In genomic region chr16:46621006-46621629, GRCh38 we compare ENCODE assay signal across 8 cellular contexts. TPM values are rescaled to one million over a fixed set of nuclear protein-coding genes. Genes with fewer than 3 reads are reported as not detected.
DNase-seq lines count a peak whose midpoint lies in the region; ATAC-seq and TF ChIP-seq lines count a peak whose summit lies in the region.

Gene SHCBP1 (minus strand): TSS chr16:46621379. CDS start chr16:46621359, 20 bp downstream.

- H3K36me3 ChIP-seq in adipocyte (ENCODE audit: control insufficient read depth, insufficient read depth, low read length, severe bottlenecking): no peaks in the 10 kb centered on the region
- H3K36me3 ChIP-seq in uterus: no peaks in the 10 kb centered on the region

- no peak within 1 kb of the TSS for H3K27ac ChIP-seq in uterus

- TF ChIP-seq POLR2A in uterus (IDR thresholded peaks at IDR 0.05): no peak

- TF ChIP-seq CTCF in GM12875 (IDR thresholded peaks at IDR 0.05; ENCODE audit: borderline replicate concordance, insufficient read depth, low read depth, low read length) (no peak), uterus (IDR thresholded peaks at IDR 0.05) (no peak)

- H3K4me1 ChIP-seq in adipocyte (ENCODE audit: control insufficient read depth, insufficient read depth, low read length): peaks cover 9% of the 10 kb centered on the region
- no peaks in the 10 kb centered on the region for H3K4me1 ChIP-seq in uterus

- no peaks in the 10 kb centered on the region for H3K9me3 ChIP-seq in adipocyte (ENCODE audit: control insufficient read depth, low read length)
- no peaks in the 10 kb centered on the region for H3K9me3 ChIP-seq in uterus

- no peaks in the 10 kb centered on the region for H3K27me3 ChIP-seq in adipocyte (replicated peaks; ENCODE audit: control insufficient read depth, insufficient read depth, low read length)
- H3K27me3 ChIP-seq in uterus: no peaks in the 10 kb centered on the region

- ATAC-seq in HG02623 (IDR thresholded peaks at IDR 0.05; ENCODE audit: unreplicated experiment): peak; percentile 91
- peak; percentile 87 for ATAC-seq in left ventricle myocardium superior

- DNase-seq in NCI-H1092 treated with DMSO at 0.1 percent for 48 hours (lab: John Stamatoyannopoulos, UW) (peak; percentile 89), SW480 (ENCODE audit: low spot score) (peak; percentile 78), adipocyte (ENCODE audit: low read depth) (peak; percentile 98), left ventricle myocardium superior (peak; percentile 88), pulmonary artery endothelial cell (ENCODE audit: low read depth, low spot score) (peak; percentile 63), uterus (peak; percentile 65 to 73)

- H3K9ac ChIP-seq in adipocyte (ENCODE audit: low read length): peak within 1 kb of the TSS; percentile 68

- intact Hi-C loops in left ventricle myocardium superior (cut with micrococcal nuclease) (no loop called here), uterus (cut with DNase I; ENCODE audit: low total_unique reads) (no loop called here)

- H3K4me3 ChIP-seq in GM12875 (ENCODE audit: low read depth, low read length) (peak within 1 kb of the TSS; percentile 84), adipocyte (ENCODE audit: low read length) (peak within 1 kb of the TSS; percentile 86), uterus (peak within 1 kb of the TSS; percentile 24 to 42)

RNA-seq across cellular contexts. Expression of gene SHCBP1, which starts in this region (rescaled TPM):
- 1.1 TPM for total RNA-seq in left ventricle myocardium superior
- total RNA-seq in pulmonary artery endothelial cell: 26.8 and 57.3 TPM in 2 replicates
- 10 to 100 TPM in 1 of 4 donors, not detected in 3; 11.8 TPM for total RNA-seq in uterus

Comparison
In these comparisons a context has a peak if more than half of its experiments do, and no peak if none do; other contexts are left out.
1. H3K4me3 ChIP-seq: peak in every context shown above with its lines; median percentile 86 in adipocyte; 84 in GM12875; 33 in uterus.